Comparison of ENCODE assay signal across 23 cellular contexts in the genomic region with DNA sequence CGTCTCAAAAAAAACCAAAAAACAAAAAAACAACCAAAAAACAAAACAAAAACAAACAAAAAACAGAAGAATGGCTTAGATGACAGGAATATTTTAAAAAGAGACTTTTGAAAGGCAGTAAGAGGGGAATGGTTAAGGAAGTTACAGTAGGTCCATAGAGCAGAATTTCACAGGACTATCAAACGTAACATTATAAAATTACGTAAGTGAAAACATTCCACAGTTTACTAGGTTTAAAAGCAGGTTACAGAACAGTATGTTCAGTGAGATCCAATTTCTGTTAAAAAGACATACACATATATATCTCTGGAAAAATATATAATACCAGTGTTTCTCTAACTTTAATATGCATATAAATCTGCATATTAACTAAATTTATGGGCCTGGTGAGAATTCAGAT. TPM values are rescaled to one million over a fixed set of nuclear protein-coding genes. Genes with fewer than 3 reads are reported as not detected.
A peak's percentile ranks its signal among the peaks of the same experiment; 100 is the strongest.
DNase-seq lines count a peak whose midpoint lies in the region; ATAC-seq and TF ChIP-seq lines count a peak whose summit lies in the region.
"Had no signal": no experiment of that assay in that cellular context is flagged by ENCODE, and none has a peak within 500 bp of the region (broad histone marks: within the 10 kb centered on the region; RNA-seq: fewer than 3 reads in every experiment).

No MANE protein-coding gene starts in this region.

- CTCF ChIA-PET in SK-N-SH (lab: Yijun Ruan, JAX), result interaction anchor here (1.4 to 6.2 kb wide), 3 partner anchors 11 to 224 kb away, joined by 3 to 41 read pairs (median 5); no protein-coding TSS in a partner anchor

- TF ChIP-seq RAD21 in SK-N-SH (IDR thresholded peaks at IDR 0.05; ENCODE audit: low read length), result no peak

- H3K9ac ChIP-seq in SK-N-SH, result peak overlapping the region; percentile 73; the same call in 1 of the 2 replicates
- H3K9ac ChIP-seq in subcutaneous abdominal adipose tissue (ENCODE audit: low read length in 5 of 5), result peak overlapping the region in 2 of 5 donors; percentile 10 to 30

- peaks cover 40% of the 10 kb centered on the region for H3F3A ChIP-seq in SK-N-SH (replicated peaks; ENCODE audit: insufficient read depth)

- ATAC-seq in SK-N-SH treated with all-trans-retinoic acid at 6 μM for 48 hours, result no peak
- no peak for ATAC-seq in lower lobe of right lung
- ATAC-seq in GM21619 (IDR thresholded peaks at IDR 0.05; ENCODE audit: unreplicated experiment), result no peak
- ATAC-seq: activated CD8-positive, alpha-beta T cell treated with anti-CD3 and anti-CD28 coated beads, Interleukin-2, amount 10 ng/mL, durations not matched to agents 7 days and 5 days; activated T-cell treated with anti-CD3 and anti-CD28 coated beads, Interleukin-2, amount 50 U/mL, for 72 hours had no signal

- H3K27ac ChIP-seq in SK-N-SH (ENCODE audit: low read depth in 2 of 2, low read length in 1 of 2) (peak overlapping the region; percentile 40 to 98; a peak in 3 of 4 replicates), brain microvascular endothelial cell (peak overlapping the region; percentile 31), lower lobe of right lung (peak overlapping the region; percentile 70), subcutaneous abdominal adipose tissue (ENCODE audit: low read depth, low read length) (peak overlapping the region; percentile 46)
- H3K27ac ChIP-seq: 22Rv1, neutrophil had no signal

- 0 out of 2 replicates have a peak overlapping the region, but pooled peaks have one; percentile 17 for H3K4me2 ChIP-seq in SK-N-SH

- H3K4me1 ChIP-seq in SK-N-SH (ENCODE audit: control insufficient read depth in 1 of 2, insufficient read depth in 2 of 2, low read depth in 1 of 2, low read length in 1 of 2), result peaks cover 5 to 21% of the 10 kb centered on the region in 2 experiments; a peak in 3 of 4 replicates
- H3K4me1 ChIP-seq in lower lobe of right lung, result peaks cover 46% of the 10 kb centered on the region
- H3K4me1 ChIP-seq in subcutaneous abdominal adipose tissue (ENCODE audit: control insufficient read depth in 5 of 5, insufficient read depth in 5 of 5, low read length in 5 of 5), result peaks cover 1 to 45% (median 23%) of the 10 kb centered on the region in 5 donors

- H4K20me1 ChIP-seq in SK-N-SH (ENCODE audit: insufficient read depth), result no peaks in the 10 kb centered on the region

- H3K36me3 ChIP-seq in SK-N-SH (replicated peaks in 1 of 2; ENCODE audit: control insufficient read depth in 1 of 2, insufficient read depth in 2 of 2, low read length in 1 of 2) (peaks cover 7 to 30% of the 10 kb centered on the region in 2 experiments), brain microvascular endothelial cell (replicated peaks) (peaks cover 35% of the 10 kb centered on the region), lower lobe of right lung (peaks cover 54% of the 10 kb centered on the region), subcutaneous abdominal adipose tissue (ENCODE audit: control insufficient read depth in 5 of 5, insufficient read depth in 5 of 5, low read length in 5 of 5) (peaks cover 0 to 41% (median 17%) of the 10 kb centered on the region in 5 donors)
- H3K36me3 ChIP-seq: neutrophil had no signal

- no peak for TF ChIP-seq POLR2A in erythroblast (IDR thresholded peaks at IDR 0.05; ENCODE audit: low read length)

- H3K79me2 ChIP-seq in SK-N-SH (ENCODE audit: insufficient read depth), result no peaks in the 10 kb centered on the region; the same call in 1 of the 2 replicates

- intact Hi-C loops in lower lobe of right lung (cut with DNase I), result no loop called here

- TF ChIP-seq CTCF in SK-N-SH (IDR thresholded peaks at IDR 0.05), result no peak
- TF ChIP-seq CTCF in brain microvascular endothelial cell (IDR thresholded peaks at IDR 0.05; ENCODE audit: low read depth, low read length, missing control alignments), result no peak
- no peak for TF ChIP-seq CTCF in lower lobe of right lung (IDR thresholded peaks at IDR 0.05)

- no peaks in the 10 kb centered on the region for H3K9me2 ChIP-seq in SK-N-SH

- in situ Hi-C loops in brain microvascular endothelial cell (cut with HindIII; ENCODE audit: low pct_ligation_motif_present, low sequenced_read_pairs), result no loop called here

- H3K9me3 ChIP-seq in SK-N-SH, result no peaks in the 10 kb centered on the region
- no peaks in the 10 kb centered on the region for H3K9me3 ChIP-seq in lower lobe of right lung
- H3K9me3 ChIP-seq in subcutaneous abdominal adipose tissue (ENCODE audit: control insufficient read depth in 5 of 5, low read length in 5 of 5), result no peaks in the 10 kb centered on the region
- H3K9me3 ChIP-seq: neutrophil had no signal

- H2AFZ ChIP-seq in SK-N-SH (ENCODE audit: low read depth), result no peak overlapping the region; the same call in 1 of the 2 replicates

- H3K4me3 ChIP-seq in SK-N-SH (ENCODE audit: low read depth in 2 of 2, low read length in 1 of 2) (no peak overlapping the region), brain microvascular endothelial cell (ENCODE audit: low read depth, low read length) (no peak overlapping the region), lower lobe of right lung (no peak overlapping the region), subcutaneous abdominal adipose tissue (ENCODE audit: low read depth in 1 of 5, low read length in 5 of 5) (no peak overlapping the region)

- H3K27me3 ChIP-seq in SK-N-SH (ENCODE audit: insufficient read depth) (no peaks in the 10 kb centered on the region), brain microvascular endothelial cell (replicated peaks) (no peaks in the 10 kb centered on the region), lower lobe of right lung (ENCODE audit: low read depth) (no peaks in the 10 kb centered on the region), subcutaneous abdominal adipose tissue (ENCODE audit: control insufficient read depth in 5 of 5, insufficient read depth in 4 of 5, low read length in 5 of 5) (no peaks in the 10 kb centered on the region)
- H3K27me3 ChIP-seq: neutrophil had no signal

- TF ChIP-seq EP300 in SK-N-SH (IDR thresholded peaks at IDR 0.05; ENCODE audit: borderline replicate concordance in 1 of 2, low read depth in 1 of 2, low read length in 1 of 2), result no peak

- POLR2A ChIA-PET in SK-N-SH (lab: Yijun Ruan, JAX), result no interaction called here

- WGBS in SK-N-SH (ENCODE audit: low lambda C conversion rate), result 98% methylated on average over 3 of the region's 3 CpGs

- DNase-seq in SK-N-SH, result no peak
- no peak for DNase-seq in brain microvascular endothelial cell
- DNase-seq in lower lobe of right lung, result no peak
- DNase-seq in erythroblast (lab: John Stamatoyannopoulos, UW), result no peak
- no peak for DNase-seq in NCI-H2227 (lab: John Stamatoyannopoulos, UW; ENCODE audit: unreplicated experiment)
- DNase-seq: activated B cell treated with CpG ODN at 0.5 μM for 24 hours; activated CD8-positive, alpha-beta T cell treated with anti-CD3 and anti-CD28 coated beads, Interleukin-2, amount 10 ng/mL, durations not matched to agents 7 days and 5 days; activated T-cell treated with anti-CD3 and anti-CD28 coated beads, Interleukin-2, amount 50 U/mL, for 72 hours; hypothalamus; kidney; midbrain; NCI-H2029; SHP77 treated with DMSO at 0.1 percent for 48 hours; stimulated activated CD4-positive, alpha-beta T cell treated with anti-CD3 and anti-CD28 coated beads, Interleukin-4, amount 100 ng/mL, for 1 hour; T-helper 2 cell had no signal

TF ChIP-seq in SK-N-SH, 30 proteins besides CTCF, POLR2A, EP300 and RAD21 (continues in another document):
- TF ChIP-seq POLR2AphosphoS5 (IDR thresholded peaks at IDR 0.05; ENCODE audit: low read depth, low read length) (no peak), MXI1 (IDR thresholded peaks at IDR 0.05; ENCODE audit: low read depth, low read length) (no peak), NRF1 (IDR thresholded peaks at IDR 0.05; ENCODE audit: low read depth, low read length) (no peak), TCF12 (IDR thresholded peaks at IDR 0.05) (no peak), MAX (IDR thresholded peaks at IDR 0.05; ENCODE audit: low read depth) (no peak), YY1 (IDR thresholded peaks at IDR 0.05; ENCODE audit: low read depth) (no peak), SMC3 (IDR thresholded peaks at IDR 0.05; ENCODE audit: low read depth, low read length) (no peak)

TF ChIP-seq in SK-N-SH treated with all-trans-retinoic acid at 6 μM for 48 hours, 23 proteins besides CTCF, POLR2A, EP300 and RAD21:
- TF ChIP-seq, protein P1, sequence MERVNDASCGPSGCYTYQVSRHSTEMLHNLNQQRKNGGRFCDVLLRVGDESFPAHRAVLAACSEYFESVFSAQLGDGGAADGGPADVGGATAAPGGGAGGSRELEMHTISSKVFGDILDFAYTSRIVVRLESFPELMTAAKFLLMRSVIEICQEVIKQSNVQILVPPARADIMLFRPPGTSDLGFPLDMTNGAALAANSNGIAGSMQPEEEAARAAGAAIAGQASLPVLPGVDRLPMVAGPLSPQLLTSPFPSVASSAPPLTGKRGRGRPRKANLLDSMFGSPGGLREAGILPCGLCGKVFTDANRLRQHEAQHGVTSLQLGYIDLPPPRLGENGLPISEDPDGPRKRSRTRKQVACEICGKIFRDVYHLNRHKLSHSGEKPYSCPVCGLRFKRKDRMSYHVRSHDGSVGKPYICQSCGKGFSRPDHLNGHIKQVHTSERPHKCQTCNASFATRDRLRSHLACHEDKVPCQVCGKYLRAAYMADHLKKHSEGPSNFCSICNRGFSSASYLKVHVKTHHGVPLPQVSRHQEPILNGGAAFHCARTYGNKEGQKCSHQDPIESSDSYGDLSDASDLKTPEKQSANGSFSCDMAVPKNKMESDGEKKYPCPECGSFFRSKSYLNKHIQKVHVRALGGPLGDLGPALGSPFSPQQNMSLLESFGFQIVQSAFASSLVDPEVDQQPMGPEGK (CRISPR knock-in tag; IDR thresholded peaks at IDR 0.05; ENCODE audit: borderline replicate concordance), result no peak
- TF ChIP-seq RARB (CRISPR knock-in tag; IDR thresholded peaks at IDR 0.05), result no peak
TF ChIP-seq in SK-N-SH treated with all-trans-retinoic acid at 6 μM for 48 hours: peak in this region for 0.

RNA-seq across cellular contexts. Expression of gene MUC13, which starts 50.2 kb away (rescaled TPM):
- polyA plus RNA-seq in SK-N-SH (2012; rRNA removed), result not detected in 2 replicates
- polyA plus RNA-seq in SK-N-SH (2012; cell fraction: cytosol; rRNA removed), result not detected in 2 replicates
- polyA plus RNA-seq in SK-N-SH (2012; cell fraction: nucleus; rRNA removed), result 0.10 TPM in 1 of 2 replicates, not detected in the other
- 0.18 TPM for total RNA-seq in lower lobe of right lung
- total RNA-seq: activated B cell treated with CpG ODN at 0.5 μM for 24 hours; activated CD8-positive, alpha-beta T cell treated with anti-CD3 and anti-CD28 coated beads, Interleukin-2, amount 10 ng/mL, durations not matched to agents 7 days and 5 days; activated T-cell treated with anti-CD3 and anti-CD28 coated beads, Interleukin-2, amount 50 U/mL, for 72 hours; bronchial epithelial cell; sciatic nerve had no signal
- polyA plus RNA-seq: BJ had no signal
